Comparison of ENCODE assay signal across 8 cellular contexts in genomic region chr14:67240978-67241415, GRCh38. TPM values are rescaled to one million over a fixed set of nuclear protein-coding genes. Genes with fewer than 3 reads are reported as not detected.
DNase-seq lines count a peak whose midpoint lies in the region; ATAC-seq, FAIRE-seq and TF ChIP-seq lines count a peak whose summit lies in the region.

No MANE protein-coding gene starts in this region.

- H3K27ac ChIP-seq in HUES6 (ENCODE audit: low read depth, low read length) (peak overlapping the region; percentile 94), OCI-LY1 (ENCODE audit: low read depth, low read length, poor library complexity, severe bottlenecking) (peak overlapping the region; percentile 44), epithelial cell of prostate (peak overlapping the region; percentile 95)

- H3K4me2 ChIP-seq in OCI-LY1 (ENCODE audit: low read length) = peak overlapping the region; percentile 95

- peak; percentile 85 for ATAC-seq in GM21447 (IDR thresholded peaks at IDR 0.05; ENCODE audit: unreplicated experiment)
- ATAC-seq in mucosa of descending colon = peak; percentile 94

- H3K9me2 ChIP-seq in OCI-LY1 (ENCODE audit: low read depth, low read length) = no peaks in the 10 kb centered on the region

- no peak for TF ChIP-seq CTCF in D721Med (IDR thresholded peaks at IDR 0.05; ENCODE audit: insufficient read depth, missing control alignments)
- no peak for TF ChIP-seq CTCF in OCI-LY1 (IDR thresholded peaks at IDR 0.05; ENCODE audit: low read length)
- TF ChIP-seq CTCF in mucosa of descending colon (IDR thresholded peaks at IDR 0.05) = no peak

- FAIRE-seq in D721Med (lab: Jason Lieb, UNC) = no peak

- intact Hi-C loops in mucosa of descending colon (cut with DNase I, micrococcal nuclease) = no loop called here

- H3K36me3 ChIP-seq in HUES6 (ENCODE audit: control insufficient read depth, insufficient read depth, low read length) (no peaks in the 10 kb centered on the region), OCI-LY1 (ENCODE audit: insufficient read depth, low read length) (no peaks in the 10 kb centered on the region; the same call in 1 of the 2 replicates), mucosa of descending colon (ENCODE audit: low read depth) (no peaks in the 10 kb centered on the region)

- DNase-seq in D721Med (ENCODE audit: insufficient read length, low spot score) (peak; percentile 66), activated T-cell treated with anti-CD3 and anti-CD28 coated beads for 24 hours (ENCODE audit: low read depth) (peak; percentile 92), epithelial cell of prostate (ENCODE audit: low read depth, low spot score) (peak; percentile 74), mucosa of descending colon (peak; percentile 95 to 98 (median 97))
- DNase-seq in stimulated activated CD8-positive, alpha-beta memory T cell treated with anti-CD3 and anti-CD28 coated beads, Interleukin-4, amount 100 ng/mL, for 1 hour (ENCODE audit: low read depth in 2 of 2, low spot score in 1 of 2) = peak; percentile 71 to 84

- peak overlapping the region; percentile 73 for H2AFZ ChIP-seq in OCI-LY1 (ENCODE audit: low read length)

- peak overlapping the region; percentile 92 for H3K4me3 ChIP-seq in HUES6 (ENCODE audit: low read depth, low read length)
- peak overlapping the region; percentile 75 for H3K4me3 ChIP-seq in OCI-LY1 (ENCODE audit: low read depth, low read length, poor library complexity, severe bottlenecking)
- peak overlapping the region; percentile 96 for H3K4me3 ChIP-seq in mucosa of descending colon

- H3K27me3 ChIP-seq in HUES6 (ENCODE audit: control insufficient read depth, insufficient read depth, low read length) = peaks cover 16% of the 10 kb centered on the region
- 0 out of 2 replicates have a peak, but pooled peaks cover 4% of the 10 kb centered on the region for H3K27me3 ChIP-seq in OCI-LY1 (ENCODE audit: insufficient read depth, low read length)

- H3K79me2 ChIP-seq in OCI-LY1 (ENCODE audit: insufficient read depth, low read length) = peaks cover 38% of the 10 kb centered on the region

- peaks cover 8% of the 10 kb centered on the region; the same call in 1 of the 2 replicates for H3K4me1 ChIP-seq in HUES6 (ENCODE audit: control insufficient read depth, insufficient read depth, low read length)
- H3K4me1 ChIP-seq in OCI-LY1 (ENCODE audit: insufficient read depth, low read length, severe bottlenecking) = peaks cover 19% of the 10 kb centered on the region
- H3K4me1 ChIP-seq in mucosa of descending colon (ENCODE audit: low read depth) = peaks cover 16% of the 10 kb centered on the region

- no peaks in the 10 kb centered on the region for H3F3A ChIP-seq in OCI-LY1 (ENCODE audit: insufficient read depth, low read length)

- no peaks in the 10 kb centered on the region for H3K9me3 ChIP-seq in HUES6 (ENCODE audit: control insufficient read depth, insufficient read depth, low read depth, low read length)
- peaks cover 5% of the 10 kb centered on the region; the same call in 1 of the 2 replicates for H3K9me3 ChIP-seq in OCI-LY1 (ENCODE audit: low read length)
- H3K9me3 ChIP-seq in mucosa of descending colon = no peaks in the 10 kb centered on the region

- H3K9ac ChIP-seq in HUES6 (ENCODE audit: low read length) (peak overlapping the region; percentile 99), OCI-LY1 (ENCODE audit: low read length) (peak overlapping the region; percentile 81)

- no peaks in the 10 kb centered on the region for H4K20me1 ChIP-seq in OCI-LY1 (ENCODE audit: insufficient read depth, low read length)

RNA-seq across cellular contexts. Expression of gene PALS1, which starts 0.2 kb away (rescaled TPM):
- 10 to 100 TPM; 37.0 to 55.2 (median 44.3) TPM for total RNA-seq in mucosa of descending colon

RNA-seq across cellular contexts. Expression of gene GARIN2, which starts 51.8 kb away (rescaled TPM):
- total RNA-seq in mucosa of descending colon = under 1 TPM in 1 of 3 donors, not detected in 2; 0.26 TPM

Comparison
In these comparisons a context has a peak if more than half of its experiments do, and no peak if none do; other contexts are left out.
1. Peak in every context shown above with its lines: DNase-seq, ATAC-seq, H3K4me3 ChIP-seq and H3K27ac ChIP-seq.
2. H3K27ac ChIP-seq: peak in every context shown above with its lines; median percentile 95 in epithelial cell of prostate; 94 in HUES6; 44 in OCI-LY1.